Comparison of ENCODE assay signal across 8 cellular contexts in genomic region chr4:120921456-120922389, GRCh38. TPM values are rescaled to one million over a fixed set of nuclear protein-coding genes. Genes with fewer than 3 reads are reported as not detected.
DNase-seq lines count a peak whose midpoint lies in the region; FAIRE-seq and TF ChIP-seq lines count a peak whose summit lies in the region.

No MANE protein-coding gene starts in this region.

- H3K9me3 ChIP-seq in esophagus squamous epithelium: no peaks in the 10 kb centered on the region

- peaks cover 3 to 40% (median 11%) of the 10 kb centered on the region in 3 donors for H3K4me1 ChIP-seq in esophagus squamous epithelium

- intact Hi-C loops in esophagus squamous epithelium (cut with DNase I): no loop called here

- FAIRE-seq in D721Med (lab: Jason Lieb, UNC): no peak

- H3K36me3 ChIP-seq in esophagus squamous epithelium: no peaks in the 10 kb centered on the region

- peak overlapping the region; percentile 67 to 87 (median 75) for H3K4me3 ChIP-seq in esophagus squamous epithelium

- H3K27ac ChIP-seq in esophagus squamous epithelium: peak overlapping the region; percentile 86 to 98 (median 92)

- 1 to 8% methylated on average over 12 to 14 of the region's 53 CpGs for WGBS in esophagus squamous epithelium, 2 donors

- TF ChIP-seq POLR2A in esophagus squamous epithelium (IDR thresholded peaks at IDR 0.05): peak in 2 of 4 donors; percentile 40 to 41

- no peak for TF ChIP-seq CTCF in esophagus squamous epithelium (IDR thresholded peaks at IDR 0.05)
- TF ChIP-seq CTCF in D721Med (IDR thresholded peaks at IDR 0.05; ENCODE audit: insufficient read depth, missing control alignments): no peak
- no peak for TF ChIP-seq CTCF in GM10266 (IDR thresholded peaks at IDR 0.05; ENCODE audit: control insufficient read depth, insufficient read depth, low read depth, missing control alignments)

- peaks cover 0 to 12% (median 0%) of the 10 kb centered on the region in 4 donors for H3K27me3 ChIP-seq in esophagus squamous epithelium

- peak; percentile 5 for DNase-seq in DMS53 treated with DMSO at 0.1 percent for 48 hours (lab: John Stamatoyannopoulos, UW; ENCODE audit: unreplicated experiment)
- peak; percentile 64 for DNase-seq in NCI-H146 (lab: John Stamatoyannopoulos, UW)
- peak; percentile 45 for DNase-seq in activated T-cell treated with anti-CD3 and anti-CD28 coated beads, Interleukin-2, amount 50 U/mL, for 1 hour
- no peak for DNase-seq in esophagus squamous epithelium (lab: John Stamatoyannopoulos, UW)
- DNase-seq in middle frontal gyrus (ENCODE audit: extremely low spot score, low spot score): peak; percentile 21
- DNase-seq in stimulated activated CD8-positive, alpha-beta memory T cell treated with anti-CD3 and anti-CD28 coated beads, Interleukin-2, amount 100 ng/mL, for 48 hours (ENCODE audit: low read depth in 2 of 2): peak; percentile 13 to 31
- no peak for DNase-seq in D721Med (ENCODE audit: insufficient read length, low spot score)
- DNase-seq in GM10266 (ENCODE audit: extremely low spot score): no peak

RNA-seq across cellular contexts. Expression of gene PRDM5, which starts 0.8 kb away (rescaled TPM):
- total RNA-seq in esophagus squamous epithelium: 10 to 100 TPM in 1 of 4 donors, 1 to 10 TPM in 3; 3.3 to 16.8 (median 6.2) TPM

Comparison
In these comparisons a context has a peak if more than half of its experiments do, and no peak if none do; other contexts are left out.
1. DNase-seq: peak in DMS53 treated with DMSO at 0.1 percent for 48 hours (single experiment), NCI-H146 (single experiment), activated T-cell treated with anti-CD3 and anti-CD28 coated beads, Interleukin-2, amount 50 U/mL, for 1 hour (single experiment), middle frontal gyrus (single experiment) and stimulated activated CD8-positive, alpha-beta memory T cell treated with anti-CD3 and anti-CD28 coated beads, Interleukin-2, amount 100 ng/mL, for 48 hours (2 of 2); none in esophagus squamous epithelium (single experiment), D721Med (single experiment) and GM10266 (single experiment).